In genomic region chr18:78540636-78541400, GRCh38 we compare ENCODE assay signal across 29 cellular contexts.
"Had no signal": no experiment of that assay in that cellular context is flagged by ENCODE, and none has a peak within 500 bp of the region (broad histone marks: within the 10 kb centered on the region; RNA-seq: fewer than 3 reads in every experiment).

No MANE protein-coding gene starts in this region.

- H3K27me3 ChIP-seq: esophagus squamous epithelium, left lung, ovary, upper lobe of right lung had no signal

- H3K36me3 ChIP-seq: esophagus squamous epithelium, heart right ventricle, left lung, lower lobe of right lung, neutrophil, ovary, upper lobe of right lung had no signal

- H3K27ac ChIP-seq: epithelial cell of prostate, left lung, lower lobe of right lung, neutrophil, ovary, psoas muscle, VCaP had no signal

- H3K9me3 ChIP-seq: esophagus squamous epithelium, heart right ventricle, left lung, lower lobe of right lung, neutrophil, ovary, psoas muscle, upper lobe of right lung had no signal

- FAIRE-seq: astrocyte had no signal

- DNase-seq: activated CD4-positive, alpha-beta T cell treated with anti-CD3 and anti-CD28 coated beads for 48 hours; activated CD4-positive, alpha-beta T cell treated with anti-CD3 and anti-CD28 coated beads, Interleukin-2, amount 50 U/mL, for 48 hours; activated CD8-positive, alpha-beta memory T cell treated with anti-CD3 and anti-CD28 coated beads, Interleukin-2, amount 50 U/mL, for 48 hours; activated gamma-delta T cell; activated naive CD4-positive, alpha-beta T cell treated with anti-CD3 and anti-CD28 coated beads, Interleukin-2, amount 10 ng/mL, durations not matched to agents 7 days and 5 days; activated naive CD8-positive, alpha-beta T cell treated with anti-CD3 and anti-CD28 coated beads, Interleukin-2, amount 10 ng/mL, durations not matched to agents 7 days and 5 days; activated T-cell treated with anti-CD3 and anti-CD28 coated beads, Interleukin-2, amount 50 U/mL, for 24 hours; caudate nucleus; esophagus squamous epithelium; foreskin melanocyte; heart right ventricle; left lung; lower lobe of right lung; mesenchymal stem cell; naive thymus-derived CD8-positive, alpha-beta T cell; ovary; psoas muscle; stimulated activated CD4-positive, alpha-beta T cell treated with anti-CD3 and anti-CD28 coated beads, Interleukin-1b, Interleukin-23, amount 100 ng/mL, for 48 hours; stimulated activated CD4-positive, alpha-beta T cell treated with anti-CD3 and anti-CD28 coated beads, Interleukin-4, amount 100 ng/mL, for 4 hours; stimulated activated CD8-positive, alpha-beta memory T cell treated with anti-CD3 and anti-CD28 coated beads, Interleukin-4, amount 100 ng/mL, for 48 hours; stimulated activated naive CD8-positive, alpha-beta T cell treated with anti-CD3 and anti-CD28 coated beads, Interleukin-15, amount 100 ng/mL, for 72 hours; substantia nigra; upper lobe of right lung had no signal

- H3K4me3 ChIP-seq: esophagus squamous epithelium, heart right ventricle, left lung, lower lobe of right lung, ovary, psoas muscle, smooth muscle cell, upper lobe of right lung had no signal

- H3K4me2 ChIP-seq: smooth muscle cell had no signal

- H3K4me1 ChIP-seq: psoas muscle had no signal

- ATAC-seq: heart right ventricle; left lung; naive thymus-derived CD8-positive, alpha-beta T cell; psoas muscle; stimulated activated memory B cell treated with anti-CD40 and anti-IgM and Interleukin-4, amounts not matched to agents 10 μg/mL and 1 μg/mL and 100 μg/mL, for 72 hours; upper lobe of right lung had no signal
